In genomic region chr4:119627267-119628190, GRCh38 we compare ENCODE assay signal across 8 cellular contexts. TPM values are rescaled to one million over a fixed set of nuclear protein-coding genes. Genes with fewer than 3 reads are reported as not detected.
DNase-seq lines count a peak whose midpoint lies in the region; ATAC-seq, FAIRE-seq and TF ChIP-seq lines count a peak whose summit lies in the region.

No MANE protein-coding gene starts in this region.

- H3K9me3 Mint-ChIP-seq in CD14-positive monocyte: peaks cover 0 to 9% (median 6%) of the 10 kb centered on the region in 7 donors

- peaks cover 6 to 7% of the 10 kb centered on the region in 2 donors for H3K36me3 Mint-ChIP-seq in CD14-positive monocyte

- no peak for FAIRE-seq in frontal cortex (lab: Jason Lieb, UNC)

- no peaks in the 10 kb centered on the region for H3K36me3 ChIP-seq in neuron (ENCODE audit: insufficient read depth, low read length)
- H3K36me3 ChIP-seq in thyroid gland: no peaks in the 10 kb centered on the region

- DNase-seq in CD14-positive monocyte (ENCODE audit: low spot score): peak; percentile 46
- peak; percentile 67 for DNase-seq in GM19238 (ENCODE audit: insufficient read length, low spot score)
- peak; percentile 11 for DNase-seq in RPMI7951 (ENCODE audit: low read depth)
- DNase-seq in activated naive CD4-positive, alpha-beta T cell treated with Interleukin-2 at 50 U/mL for 16 hours: peak; percentile 65
- DNase-seq in frontal cortex (ENCODE audit: low spot score in 2 of 2): peak; percentile 70 to 71
- peak; percentile 71 to 72 for DNase-seq in thyroid gland

- peak overlapping the region; percentile 88 to 90 (median 90) for H3K27ac ChIP-seq in thyroid gland

- 1% methylated on average over 14 to 55 of the region's 88 CpGs for WGBS in thyroid gland, 2 donors

- H3K4me3 ChIP-seq in neuron (ENCODE audit: low read length) (peak overlapping the region; percentile 92), thyroid gland (replicated peaks in 1 of 3) (peak overlapping the region; percentile 54 to 85 (median 74))

- peaks cover 22% of the 10 kb centered on the region for H3K4me1 Mint-ChIP-seq in CD14-positive monocyte

- intact Hi-C loops in CD14-positive monocyte (cut with micrococcal nuclease) (loop anchor here in 1 of 2 donors (10.0 kb wide), 1 partner anchor 653 kb away; no protein-coding TSS in a partner anchor), thyroid gland (cut with DNase I) (loop anchor here (5.0 kb wide), 2 partner anchors 65 to 425 kb away; no protein-coding TSS in a partner anchor)

- peaks cover 15% of the 10 kb centered on the region for H3K4me1 ChIP-seq in neuron (ENCODE audit: insufficient read depth, low read length)
- peaks cover 0 to 5% of the 10 kb centered on the region in 2 donors for H3K4me1 ChIP-seq in thyroid gland

- peaks cover 48 to 72% (median 52%) of the 10 kb centered on the region in 3 donors for H3K27me3 Mint-ChIP-seq in CD14-positive monocyte (ENCODE audit: low read depth in 3 of 3)

- H3K27me3 ChIP-seq in neuron (ENCODE audit: insufficient read depth, low read length) (no peaks in the 10 kb centered on the region), thyroid gland (no peaks in the 10 kb centered on the region)

- TF ChIP-seq CTCF in CD14-positive monocyte (IDR thresholded peaks at IDR 0.05) (peak; percentile 75), thyroid gland (IDR thresholded peaks at IDR 0.05) (peak in 4 of 6 experiments; percentile 17 to 90 (median 77))

- no peak overlapping the region for H3K27ac Mint-ChIP-seq in CD14-positive monocyte

- TF ChIP-seq POLR2A in thyroid gland (IDR thresholded peaks at IDR 0.05): peak in 1 of 2 donors; percentile 36

- H2AFZ ChIP-seq in neuron (ENCODE audit: low read depth, low read length): peak overlapping the region; percentile 97

- H3K9me3 ChIP-seq in neuron (ENCODE audit: low read length) (no peaks in the 10 kb centered on the region), thyroid gland (no peaks in the 10 kb centered on the region)

- peak; percentile 61 for ATAC-seq in HG03280 (IDR thresholded peaks at IDR 0.05; ENCODE audit: unreplicated experiment)

- H3K4me3 Mint-ChIP-seq in CD14-positive monocyte: peak overlapping the region; percentile 81 to 98

RNA-seq across cellular contexts. Expression of gene PDE5A, which starts 1.1 kb away (rescaled TPM):
- under 1 TPM; 0.80 to 0.82 TPM for polyA plus RNA-seq in CD14-positive monocyte
- 0.20 and 0.24 TPM in 2 replicates for total RNA-seq in RPMI7951 (2014; rRNA removed; shearing (Covaris generic))
- 21.2 TPM for total RNA-seq in frontal cortex
- 10 to 100 TPM; 20.9 to 74.0 (median 30.2) TPM for total RNA-seq in thyroid gland

Comparison
In these comparisons a context has a peak if more than half of its experiments do, and no peak if none do; other contexts are left out.
1. Peak in every context shown above with its lines: DNase-seq, ATAC-seq, H3K4me3 ChIP-seq and H3K27ac ChIP-seq.
2. DNase-seq: peak in every context shown above with its lines; median percentile 72 in thyroid gland; 70 in frontal cortex; 67 in GM19238; 65 in activated naive CD4-positive, alpha-beta T cell treated with Interleukin-2 at 50 U/mL for 16 hours; 46 in CD14-positive monocyte; 11 in RPMI7951.
3. RNA of gene PDE5A, which starts 1.1 kb away (total RNA-seq): 20.9 to 74.0 TPM in thyroid gland and 21.2 TPM in frontal cortex (single experiment); 0.20 to 0.24 TPM in RPMI7951; every median in the first group is over 10 times any median in the second.